ENCODE assay signal across 25 cellular contexts in the genomic region with DNA sequence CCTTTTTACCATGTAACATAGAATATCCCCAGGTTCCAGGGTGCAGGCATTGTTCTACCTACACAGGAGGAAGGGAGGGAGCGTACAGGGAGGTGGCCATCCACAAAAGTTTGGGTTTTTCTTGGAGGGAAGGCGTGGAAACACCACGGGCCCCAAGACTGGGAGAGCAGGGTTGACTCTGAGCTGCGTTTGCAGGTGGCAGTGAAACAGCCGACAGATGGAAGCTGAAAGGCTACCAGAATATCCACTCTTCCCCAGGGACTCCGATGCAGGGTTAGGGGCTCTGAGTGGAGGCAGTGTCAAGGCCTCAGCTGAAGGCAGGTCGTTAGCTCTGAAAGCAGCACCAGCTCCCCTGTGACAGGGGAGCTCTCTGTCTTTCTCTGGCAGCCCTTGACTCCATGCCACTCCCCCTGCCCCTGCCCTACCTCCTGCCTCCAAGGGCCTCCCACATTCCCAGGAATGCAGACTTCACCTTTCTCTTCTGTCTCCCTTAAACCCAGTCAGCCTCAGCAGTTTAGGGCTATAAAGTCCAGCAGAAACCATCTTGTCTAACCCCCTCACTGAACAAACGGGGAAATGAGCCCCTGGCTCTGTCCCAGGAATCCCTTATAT. TPM values are rescaled to one million over a fixed set of nuclear protein-coding genes. Genes with fewer than 3 reads are reported as not detected.
DNase-seq lines count a peak whose midpoint lies in the region; ATAC-seq and TF ChIP-seq lines count a peak whose summit lies in the region.
"Had no signal": no experiment of that assay in that cellular context is flagged by ENCODE, and none has a peak within 500 bp of the region (broad histone marks: within the 10 kb centered on the region; RNA-seq: fewer than 3 reads in every experiment).

No MANE protein-coding gene starts in this region.

- H3K27ac ChIP-seq in neuronal stem cell (replicated peaks; ENCODE audit: low read length) (no peak overlapping the region), Peyer's patch (no peak overlapping the region)
- H3K27ac ChIP-seq: SJSA1 had no signal

- H3K27me3 ChIP-seq in H7 (ENCODE audit: control insufficient read depth, insufficient read depth, low read length) (no peaks in the 10 kb centered on the region), neuronal stem cell (ENCODE audit: control insufficient read depth in 3 of 3, insufficient read depth in 3 of 3, low read depth in 1 of 3, low read length in 3 of 3) (peaks cover 0 to 5% (median 0%) of the 10 kb centered on the region in 3 experiments), Peyer's patch (no peaks in the 10 kb centered on the region)
- H3K27me3 ChIP-seq: BE2C, MG63, SJSA1 had no signal

- WGBS in neuronal stem cell (ENCODE audit: extremely low coverage in 2 of 2, insufficient read length in 2 of 2, insufficient replicate concordance in 1 of 2), 2 donors: no CpG with 5 or more reads among the region's 8 CpGs

- no peak overlapping the region for H3K9ac ChIP-seq in neuronal stem cell (ENCODE audit: low read depth, low read length, poor library complexity)

- H2BK5ac ChIP-seq in neuronal stem cell (ENCODE audit: low read length): no peak overlapping the region

- H3K18ac ChIP-seq in neuronal stem cell (ENCODE audit: low read length): no peak overlapping the region

- H3K36me3 ChIP-seq in H7 (replicated peaks; ENCODE audit: control insufficient read depth, insufficient read depth, low read length) (no peaks in the 10 kb centered on the region), neuronal stem cell (replicated peaks in 1 of 2; ENCODE audit: control insufficient read depth in 2 of 2, insufficient read depth in 2 of 2, low read length in 2 of 2) (no peaks in the 10 kb centered on the region), Peyer's patch (no peaks in the 10 kb centered on the region)
- H3K36me3 ChIP-seq: BE2C, MG63, SJSA1 had no signal

- H2AK5ac ChIP-seq in neuronal stem cell (ENCODE audit: low read depth, low read length): no peak overlapping the region

- no peak overlapping the region for H2BK120ac ChIP-seq in neuronal stem cell (ENCODE audit: low read depth, low read length)

- no peak for TF ChIP-seq POLR2A in Peyer's patch (IDR thresholded peaks at IDR 0.05)

- no peak overlapping the region for H2BK15ac ChIP-seq in neuronal stem cell (ENCODE audit: low read length)

- H3K4me3 ChIP-seq in H7 (ENCODE audit: insufficient read depth, low read depth, low read length) (no peak overlapping the region), neuronal stem cell (ENCODE audit: low read length in 2 of 2) (no peak overlapping the region), Peyer's patch (no peak overlapping the region)
- H3K4me3 ChIP-seq: MG63, SJSA1 had no signal

- ATAC-seq in GM21619 (IDR thresholded peaks at IDR 0.05; ENCODE audit: unreplicated experiment): no peak
- ATAC-seq: Right ventricle myocardium inferior had no signal

- no peak overlapping the region for H3K4me2 ChIP-seq in neuronal stem cell (ENCODE audit: insufficient read depth, low read length, poor library complexity, severe bottlenecking)

- H3K9me3 ChIP-seq in neuronal stem cell (replicated peaks in 1 of 2; ENCODE audit: control insufficient read depth in 2 of 2, insufficient read depth in 1 of 2, low read depth in 1 of 2, low read length in 2 of 2) (no peaks in the 10 kb centered on the region), Peyer's patch (no peaks in the 10 kb centered on the region)
- H3K9me3 ChIP-seq: BE2C, Caco-2, MG63, SJSA1 had no signal

- no peak overlapping the region for H4K91ac ChIP-seq in neuronal stem cell (ENCODE audit: low read depth, low read length, poor library complexity)

- no peaks in the 10 kb centered on the region for H3K4me1 ChIP-seq in neuronal stem cell (ENCODE audit: control insufficient read depth in 2 of 2, insufficient read depth in 1 of 2, low read depth in 1 of 2, low read length in 2 of 2)
- H3K4me1 ChIP-seq in Peyer's patch: no peaks in the 10 kb centered on the region
- H3K4me1 ChIP-seq: BE2C, Caco-2, SJSA1 had no signal

- H2AFZ ChIP-seq in neuronal stem cell (ENCODE audit: low read length): peak overlapping the region; percentile 44

- H3K23ac ChIP-seq in neuronal stem cell (ENCODE audit: low read depth, low read length, poor library complexity): no peak overlapping the region

- no peak for TF ChIP-seq CTCF in Peyer's patch (IDR thresholded peaks at IDR 0.05)

- H3K4ac ChIP-seq in neuronal stem cell (ENCODE audit: low read length): no peak overlapping the region

- no peaks in the 10 kb centered on the region for H3K79me1 ChIP-seq in neuronal stem cell (ENCODE audit: low read depth, low read length)

- H3K14ac ChIP-seq in neuronal stem cell (ENCODE audit: low read length): no peak overlapping the region

- DNase-seq in H7 (peak; percentile 40), NCI-H82 treated with DMSO at 0.1 percent for 48 hours (lab: John Stamatoyannopoulos, UW; ENCODE audit: unreplicated experiment) (peak; percentile 14), iPS-NIHi11 (ENCODE audit: low spot score) (peak; percentile 14), neuronal stem cell (ENCODE audit: low spot score) (no peak), activated T-cell treated with anti-CD3 and anti-CD28 coated beads for 4 hours (no peak), Peyer's patch (no peak), HuH-7 (ENCODE audit: low spot score) (no peak)
- DNase-seq: BE2C; Caco-2; CD4-positive, alpha-beta memory T cell; GF-D8; HFFc6; MG63; NCI-H1417; NCI-H187; NCI-H2107; NCI-H226; NCI-H510A treated with DMSO at 0.1 percent for 48 hours; OCI-M1 had no signal

- no peak overlapping the region for H2BK12ac ChIP-seq in neuronal stem cell (ENCODE audit: low read length)

- no peak overlapping the region for H4K8ac ChIP-seq in neuronal stem cell (ENCODE audit: low read depth, low read length)

RNA-seq across cellular contexts. Expression of a gene that starts 14.0 kb away (rescaled TPM):
- total RNA-seq in H7 (2014; rRNA removed; shearing (Covaris generic)): not detected in 2 replicates
- not detected for polyA plus RNA-seq in neuronal stem cell (2013, experiment 1 of 2)
- not detected for polyA plus RNA-seq in neuronal stem cell (2013, experiment 2 of 2)
- 10 to 100 TPM in 2 of 4 donors, not detected in 2; 15.2 to 15.3 TPM for total RNA-seq in Peyer's patch
- total RNA-seq: A673; Caco-2; CD4-positive, alpha-beta memory T cell; Daoy; HFFc6; LHCN-M2; Right ventricle myocardium inferior; SJSA1 had no signal
- polyA plus RNA-seq: CD4-positive, alpha-beta memory T cell had no signal

RNA-seq across cellular contexts. Expression of a gene that starts 38.9 kb away (rescaled TPM):
- not detected in 2 replicates for total RNA-seq in H7 (2014; rRNA removed; shearing (Covaris generic))
- not detected for polyA plus RNA-seq in neuronal stem cell (2013, experiment 1 of 2)
- not detected for polyA plus RNA-seq in neuronal stem cell (2013, experiment 2 of 2)
- total RNA-seq in Peyer's patch: not detected
- total RNA-seq: A673; Caco-2; CD4-positive, alpha-beta memory T cell; Daoy; HFFc6; LHCN-M2; SJSA1 had no signal
- polyA plus RNA-seq: CD4-positive, alpha-beta memory T cell had no signal

RNA-seq across cellular contexts. Expression of a gene that starts 51.0 kb away (rescaled TPM):
- 19.6 and 20.4 TPM in 2 replicates for total RNA-seq in H7 (2014; rRNA removed; shearing (Covaris generic))
- polyA plus RNA-seq in neuronal stem cell (2013, experiment 1 of 2): 11.2 TPM
- 10.1 TPM for polyA plus RNA-seq in neuronal stem cell (2013, experiment 2 of 2)
- total RNA-seq in Peyer's patch: 1 to 10 TPM; 2.5 to 7.4 (median 4.2) TPM

RNA-seq across cellular contexts. Expression of a gene that starts 54.3 kb away (rescaled TPM):
- total RNA-seq in H7 (2014; rRNA removed; shearing (Covaris generic)): 52.4 and 54.8 TPM in 2 replicates
- polyA plus RNA-seq in neuronal stem cell (2013, experiment 1 of 2): 118 TPM
- polyA plus RNA-seq in neuronal stem cell (2013, experiment 2 of 2): 116 TPM
- total RNA-seq in Peyer's patch: 100 to 1,000 TPM; 102 to 156 (median 134) TPM

Comparison
In these comparisons a context has a peak if more than half of its experiments do, and no peak if none do; other contexts are left out.
1. DNase-seq: peak in H7 (single experiment), NCI-H82 treated with DMSO at 0.1 percent for 48 hours (single experiment) and iPS-NIHi11 (single experiment); none in neuronal stem cell (single experiment), activated T-cell treated with anti-CD3 and anti-CD28 coated beads for 4 hours (single experiment), Peyer's patch (0 of 3) and HuH-7 (single experiment).